ENCODE assay signal across 26 cellular contexts in the genomic region with DNA sequence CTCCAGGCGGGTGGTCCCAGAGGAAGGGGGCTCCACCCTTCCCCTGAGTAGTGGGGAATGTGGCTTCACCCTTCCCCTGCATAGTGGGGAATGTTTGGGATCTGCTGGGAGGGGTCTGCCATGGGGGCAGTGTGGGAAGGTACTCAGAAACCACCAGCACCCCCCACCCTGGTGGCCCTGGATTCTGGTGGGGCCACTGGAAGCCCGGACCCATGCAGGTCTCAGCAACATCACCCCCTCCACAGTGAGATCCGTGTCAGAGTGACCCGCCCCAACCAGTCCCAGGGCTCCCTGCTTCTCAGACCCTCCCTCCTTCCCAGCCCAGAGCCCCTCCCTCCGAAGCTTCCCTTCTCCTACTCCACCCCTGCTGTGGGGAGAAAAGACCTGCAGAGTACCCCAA. TPM values are rescaled to one million over a fixed set of nuclear protein-coding genes. Genes with fewer than 3 reads are reported as not detected.
"Had no signal": no experiment of that assay in that cellular context is flagged by ENCODE, and none has a peak within 500 bp of the region (broad histone marks: within the 10 kb centered on the region; RNA-seq: fewer than 3 reads in every experiment).

No MANE protein-coding gene starts in this region.

- DNase-seq: activated CD4-positive, alpha-beta T cell treated with anti-CD3 and anti-CD28 coated beads, Interleukin-2, amount 10 ng/mL, durations not matched to agents 7 days and 5 days; activated CD4-positive, CD25-positive, alpha-beta regulatory T cell; activated CD8-positive, alpha-beta T cell treated with anti-CD3 and anti-CD28 coated beads, Interleukin-2, amount 10 ng/mL, durations not matched to agents 7 days and 5 days; brain microvascular endothelial cell; caudate nucleus; dermis blood vessel endothelial cell; effector CD8-positive, alpha-beta T cell; foreskin keratinocyte; immature natural killer cell; kidney glomerular epithelial cell; left lung; mammary epithelial cell; midbrain; nephron progenitor cell; nucleus accumbens; stimulated activated CD4-positive, alpha-beta T cell treated with anti-CD3 and anti-CD28 coated beads, Interleukin-12 subunit alpha, Interleukin-12 subunit beta, amount 100 ng/mL, for 4 hours; stomach; T-helper 17 cell had no signal

- H3K4me3 Mint-ChIP-seq: activated CD4-positive, alpha-beta T cell treated with anti-CD3 and anti-CD28 coated beads, Interleukin-2, amount 10 ng/mL, durations not matched to agents 7 days and 5 days; activated CD8-positive, alpha-beta T cell treated with anti-CD3 and anti-CD28 coated beads, Interleukin-2, amount 10 ng/mL, durations not matched to agents 7 days and 5 days; activated T-helper 1 cell treated with anti-CD3 and anti-CD28 coated beads, Interleukin-12 subunit alpha, Interleukin-12 subunit beta, Interleukin-2, Interleukin-4 antibody, amounts not matched to agents 30 ng/mL and 10 ng/mL and 1 ng/mL, durations not matched to agents 14 hours and 24 hours and 36 hours; nephron progenitor cell; T-helper 17 cell had no signal

- H3K79me2 ChIP-seq: parathyroid adenoma had no signal

- H3K36me3 ChIP-seq: ascending aorta, brain microvascular endothelial cell, left lung, stomach, suprapubic skin, tibial nerve had no signal

- H3K27ac Mint-ChIP-seq: activated CD4-positive, alpha-beta T cell treated with anti-CD3 and anti-CD28 coated beads, Interleukin-2, amount 10 ng/mL, durations not matched to agents 7 days and 5 days; activated CD8-positive, alpha-beta T cell treated with anti-CD3 and anti-CD28 coated beads, Interleukin-2, amount 10 ng/mL, durations not matched to agents 7 days and 5 days; activated naive CD4-positive, alpha-beta T cell treated with anti-CD3 and anti-CD28 coated beads, Interleukin-2, amount 50 U/mL, for 72 hours; activated T-helper 1 cell treated with anti-CD3 and anti-CD28 coated beads, Interleukin-12 subunit alpha, Interleukin-12 subunit beta, Interleukin-2, Interleukin-4 antibody, amounts not matched to agents 30 ng/mL and 10 ng/mL and 1 ng/mL, durations not matched to agents 14 hours and 24 hours and 36 hours; immature natural killer cell; nephron progenitor cell; T-helper 17 cell had no signal

- H3K9me3 Mint-ChIP-seq: activated naive CD4-positive, alpha-beta T cell treated with anti-CD3 and anti-CD28 coated beads, Interleukin-2, amount 50 U/mL, for 72 hours had no signal

- H3K9me3 ChIP-seq: ascending aorta, left lung, suprapubic skin had no signal

- H3K4me3 ChIP-seq: ascending aorta, left lung, stomach, suprapubic skin, tibial nerve had no signal

- ATAC-seq: activated CD8-positive, alpha-beta T cell treated with anti-CD3 and anti-CD28 coated beads, Interleukin-2, amount 10 ng/mL, durations not matched to agents 7 days and 5 days; activated naive CD4-positive, alpha-beta T cell treated with anti-CD3 and anti-CD28 coated beads, Interleukin-2, amount 50 U/mL, for 72 hours; foreskin keratinocyte; left lung; right cardiac atrium had no signal

- H3K4me1 ChIP-seq: foreskin keratinocyte, left lung, parathyroid adenoma had no signal

- H3K27ac ChIP-seq: ascending aorta, brain microvascular endothelial cell, foreskin keratinocyte, left lung, parathyroid adenoma, stomach, suprapubic skin had no signal

- H3K27me3 ChIP-seq: ascending aorta, brain microvascular endothelial cell had no signal

RNA-seq across cellular contexts. Expression of gene TMEM179, which starts 54.6 kb away (rescaled TPM):
- total RNA-seq: activated CD4-positive, alpha-beta T cell treated with anti-CD3 and anti-CD28 coated beads, Interleukin-2, amount 10 ng/mL, durations not matched to agents 7 days and 5 days; activated CD8-positive, alpha-beta T cell treated with anti-CD3 and anti-CD28 coated beads, Interleukin-2, amount 10 ng/mL, durations not matched to agents 7 days and 5 days; ascending aorta; dermis blood vessel endothelial cell; foreskin keratinocyte; myocyte; suprapubic skin; T-helper 17 cell had no signal
- polyA plus RNA-seq: foreskin keratinocyte, immature natural killer cell, mammary epithelial cell had no signal
